In the genomic region with DNA sequence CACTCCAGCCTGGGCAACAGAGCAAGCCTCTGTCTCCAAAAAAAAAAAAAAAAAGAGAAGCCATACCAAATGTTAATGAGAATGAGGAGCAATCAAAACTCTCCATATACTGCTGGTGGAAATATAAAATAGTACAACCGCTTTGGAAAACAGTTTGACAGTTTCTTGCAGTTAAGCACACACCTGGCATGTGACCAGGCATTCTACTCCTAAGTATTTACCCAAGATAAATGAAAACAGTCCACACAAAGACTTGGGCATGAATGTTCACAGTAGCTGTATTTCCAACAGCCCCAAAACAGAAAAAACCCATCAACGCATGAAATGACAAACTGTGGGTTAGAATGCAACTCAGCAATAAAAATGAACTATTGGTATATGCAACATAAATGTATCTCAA, we compare ENCODE assay signal across 20 cellular contexts.
DNase-seq lines count a peak whose midpoint lies in the region; FAIRE-seq and TF ChIP-seq lines count a peak whose summit lies in the region.
"Had no signal": no experiment of that assay in that cellular context is flagged by ENCODE, and none has a peak within 500 bp of the region (broad histone marks: within the 10 kb centered on the region; RNA-seq: fewer than 3 reads in every experiment).

No MANE protein-coding gene starts in this region.

- H3K9me2 ChIP-seq in hepatocyte (replicated peaks; ENCODE audit: insufficient read depth): no peaks in the 10 kb centered on the region

- no peak overlapping the region for H3K4me2 ChIP-seq in hepatocyte

- peak; percentile 9 for FAIRE-seq in GM12891 (lab: Jason Lieb, UNC)

- no peaks in the 10 kb centered on the region for H3K79me2 ChIP-seq in hepatocyte

- H3K27me3 ChIP-seq in hepatocyte (no peaks in the 10 kb centered on the region), brain microvascular endothelial cell (replicated peaks) (no peaks in the 10 kb centered on the region), tibial nerve (no peaks in the 10 kb centered on the region)
- H3K27me3 ChIP-seq: MG63, SJSA1 had no signal

- H3K4me3 ChIP-seq in hepatocyte (no peak overlapping the region), brain microvascular endothelial cell (ENCODE audit: low read depth, low read length) (no peak overlapping the region), tibial nerve (no peak overlapping the region)
- H3K4me3 ChIP-seq: MG63, SJSA1 had no signal

- H3K4me1 ChIP-seq in hepatocyte (ENCODE audit: insufficient read depth): no peaks in the 10 kb centered on the region
- no peaks in the 10 kb centered on the region for H3K4me1 ChIP-seq in tibial nerve
- H3K4me1 ChIP-seq: Caco-2, SJSA1 had no signal

- H4K20me1 ChIP-seq in hepatocyte (ENCODE audit: insufficient read depth, poor library complexity, severe bottlenecking): no peaks in the 10 kb centered on the region

- no peak overlapping the region for H2AFZ ChIP-seq in hepatocyte

- no peak for TF ChIP-seq EP300 in tibial nerve (IDR thresholded peaks at IDR 0.05)

- DNase-seq in COR-L47 (lab: John Stamatoyannopoulos, UW) (peak; percentile 28), GM12891 (ENCODE audit: insufficient read length, low spot score) (no peak), NCI-H69 (lab: John Stamatoyannopoulos, UW) (peak; percentile 12), hepatocyte (ENCODE audit: low spot score) (peak; percentile 5), brain microvascular endothelial cell (no peak), tibial nerve (ENCODE audit: low spot score in 2 of 2) (no peak), DMS 273 (lab: John Stamatoyannopoulos, UW; ENCODE audit: unreplicated experiment) (no peak), HT-29 (ENCODE audit: low spot score) (no peak)
- DNase-seq: Caco-2; DND-41; GF-D8; HFFc6; KBM-7; NCI-H1930; NCI-H510A; NK-92 treated with Interleukin-12 subunit alpha and Interleukin-12 subunit beta, amount 100 ng/mL, for 24 hours; OCI-M1 had no signal

- no peaks in the 10 kb centered on the region for H3K9me3 ChIP-seq in hepatocyte (ENCODE audit: low read depth)
- H3K9me3 ChIP-seq in tibial nerve: no peaks in the 10 kb centered on the region
- H3K9me3 ChIP-seq: Caco-2, MG63, SJSA1 had no signal

- no peak overlapping the region for H3K27ac ChIP-seq in hepatocyte
- H3K27ac ChIP-seq in brain microvascular endothelial cell: no peak overlapping the region
- H3K27ac ChIP-seq in tibial nerve: no peak overlapping the region
- H3K27ac ChIP-seq: RWPE1, SJSA1 had no signal

- in situ Hi-C loops in brain microvascular endothelial cell (cut with HindIII; ENCODE audit: low pct_ligation_motif_present, low sequenced_read_pairs): no loop called here

- TF ChIP-seq POLR2A in GM12891 (IDR thresholded peaks at IDR 0.05; ENCODE audit: low read depth, low read length) (no peak), tibial nerve (IDR thresholded peaks at IDR 0.05) (no peak)

- WGBS in hepatocyte (ENCODE audit: low lambda C conversion rate, missing lambda C conversion rate): 94% methylated on average over 2 of the region's 2 CpGs
- 88 to 90% methylated on average over 2 of the region's 2 CpGs for WGBS in tibial nerve, 2 donors

- TF ChIP-seq CTCF in hepatocyte (IDR thresholded peaks at IDR 0.05; ENCODE audit: poor library complexity) (no peak), brain microvascular endothelial cell (IDR thresholded peaks at IDR 0.05; ENCODE audit: low read depth, low read length, missing control alignments) (no peak), tibial nerve (IDR thresholded peaks at IDR 0.05) (no peak)

- no peaks in the 10 kb centered on the region for H3K36me3 ChIP-seq in hepatocyte (replicated peaks; ENCODE audit: insufficient read depth, low read depth)
- peaks cover 3% of the 10 kb centered on the region for H3K36me3 ChIP-seq in brain microvascular endothelial cell (replicated peaks)
- H3K36me3 ChIP-seq in tibial nerve: peaks cover 0 to 67% (median 0%) of the 10 kb centered on the region in 3 donors

TF ChIP-seq in GM12891, 5 proteins besides CTCF, POLR2A, EP300 and RAD21:
- TF ChIP-seq SPI1 (IDR thresholded peaks at IDR 0.05; ENCODE audit: low read depth, low read length) (no peak), TAF1 (IDR thresholded peaks at IDR 0.05; ENCODE audit: low read depth, low read length) (no peak), POU2F2 (IDR thresholded peaks at IDR 0.05; ENCODE audit: low read depth, low read length) (no peak), PAX5 (IDR thresholded peaks at IDR 0.05; ENCODE audit: insufficient read depth, low read length, severe bottlenecking) (no peak), POLR2AphosphoS5 (IDR thresholded peaks at IDR 0.05; ENCODE audit: low read depth, low read length) (no peak)
TF ChIP-seq in GM12891: peak in this region for 0.

Comparison
In these comparisons a context has a peak if more than half of its experiments do, and no peak if none do; other contexts are left out.
1. DNase-seq: peak in COR-L47 (single experiment), NCI-H69 (single experiment) and hepatocyte (single experiment); none in GM12891 (single experiment), brain microvascular endothelial cell (single experiment), tibial nerve (0 of 2), DMS 273 (single experiment) and HT-29 (single experiment).